ENCODE assay signal across 19 cellular contexts in genomic region chr1:17091252-17091651, GRCh38. TPM values are rescaled to one million over a fixed set of nuclear protein-coding genes. Genes with fewer than 3 reads are reported as not detected.
A peak's percentile ranks its signal among the peaks of the same experiment; 100 is the strongest.
DNase-seq lines count a peak whose midpoint lies in the region; FAIRE-seq and TF ChIP-seq lines count a peak whose summit lies in the region.
"Had no signal": no experiment of that assay in that cellular context is flagged by ENCODE, and none has a peak within 500 bp of the region (broad histone marks: within the 10 kb centered on the region; RNA-seq: fewer than 3 reads in every experiment).

No MANE protein-coding gene starts in this region.

- no peak overlapping the region for H4K5ac ChIP-seq in H1 (ENCODE audit: insufficient read length, low read depth, low read length)

- no peak overlapping the region for H3K4me2 ChIP-seq in H1 (ENCODE audit: insufficient read depth in 1 of 2, low read depth in 2 of 2, low read length in 2 of 2)

- H3K36me3 ChIP-seq in H1 (ENCODE audit: control insufficient read depth in 2 of 4, insufficient read depth in 4 of 4, low read length in 3 of 4), result no peaks in the 10 kb centered on the region
- no peaks in the 10 kb centered on the region for H3K36me3 ChIP-seq in ovary

- H3K18ac ChIP-seq in H1 (ENCODE audit: extremely low read depth, low read length), result no peak overlapping the region

- no peak overlapping the region for H3K23ac ChIP-seq in H1 (ENCODE audit: insufficient read length)

- POLR2A ChIA-PET in H1 (lab: Charles Lee; ENCODE audit: partially characterized antibody), result no interaction called here

- no peak overlapping the region for H2BK120ac ChIP-seq in H1 (replicated peaks; ENCODE audit: low read depth, low read length)

- no peak overlapping the region for H2BK12ac ChIP-seq in H1 (ENCODE audit: low read depth, low read length)

- H4K8ac ChIP-seq in H1 (ENCODE audit: extremely low read depth, insufficient read depth, low read length), result 0 out of 2 replicates have a peak overlapping the region, but pooled peaks have one; percentile 29

- intact Hi-C loops in ovary (cut with DNase I), result no loop called here

- H3K4me3 ChIP-seq in H1 (ENCODE audit: extremely low read depth in 1 of 4, insufficient read depth in 2 of 4, low read depth in 3 of 4, low read length in 4 of 4) (no peak overlapping the region), ovary (no peak overlapping the region)
- H3K4me3 ChIP-seq: BLaER1 treated with 17β-estradiol and CSF1 and Interleukin-3, amounts not matched to agents 10 nM and 100 nM; GM12878; GM23248 had no signal

- 95% methylated on average over 7 of the region's 7 CpGs; no CpG with 5 or more reads in 1 of the 2 experiments for WGBS in H1 (ENCODE audit: extremely low coverage in 1 of 2, insufficient coverage in 1 of 2, insufficient read length in 1 of 2, insufficient replicate concordance in 2 of 2, low coverage in 1 of 2, low lambda C conversion rate in 2 of 2, missing lambda C conversion rate in 1 of 2), 2 experiments
- WGBS in ovary, 3 donors, result 20 to 38% (median 22%) methylated on average over 7 of the region's 7 CpGs

- DNase-seq in H1 (ENCODE audit: low read depth in 1 of 2, low spot score in 2 of 2), result no peak
- DNase-seq in ovary, result peak; percentile 28 to 64 (median 49)
- no peak for DNase-seq in substantia nigra (lab: John Stamatoyannopoulos, UW)
- no peak for DNase-seq in NCI-H774 (lab: John Stamatoyannopoulos, UW)
- no peak for DNase-seq in NCI-H2227 treated with DMSO at 0.1 percent for 48 hours (lab: John Stamatoyannopoulos, UW)
- no peak for DNase-seq in UCSD-AML1 (lab: John Stamatoyannopoulos, UW; ENCODE audit: unreplicated experiment)
- no peak for DNase-seq in nephron progenitor cell
- DNase-seq: Calu3; CD8-positive, alpha-beta T cell; KBM-7; NCI-H1105; NCI-H2081; NCI-H510A; NCI-H748 treated with DMSO at 0.1 percent for 48 hours; Right ventricle myocardium superior had no signal

- no peaks in the 10 kb centered on the region for H3K4me1 ChIP-seq in H1 (replicated peaks in 1 of 4; ENCODE audit: control insufficient read depth in 3 of 4, insufficient read depth in 4 of 4, low read length in 3 of 4)
- H3K4me1 ChIP-seq in ovary (ENCODE audit: insufficient read depth), result peaks cover 9% of the 10 kb centered on the region

- H4K91ac ChIP-seq in H1 (replicated peaks; ENCODE audit: insufficient read length, low read length), result no peak overlapping the region

- peaks cover 0 to 1% of the 10 kb centered on the region in 2 experiments for H4K20me1 ChIP-seq in H1 (replicated peaks in 1 of 2; ENCODE audit: control insufficient read depth in 1 of 2, insufficient read depth in 2 of 2, low read length in 2 of 2)
- H4K20me1 ChIP-seq: BLaER1 treated with 17β-estradiol and CSF1 and Interleukin-3, amounts not matched to agents 10 nM and 100 nM had no signal

- peaks cover 20% of the 10 kb centered on the region for H3K4me1 Mint-ChIP-seq in nephron progenitor cell

- no peak overlapping the region for H3K27ac Mint-ChIP-seq in nephron progenitor cell
- H3K27ac Mint-ChIP-seq: CD8-positive, alpha-beta T cell had no signal

- TF ChIP-seq CTCF in H1 (IDR thresholded peaks at IDR 0.05; ENCODE audit: control extremely low read depth in 1 of 3, insufficient read depth in 1 of 3, low read depth in 1 of 3, low read length in 3 of 3) (no peak), ovary (IDR thresholded peaks at IDR 0.05) (no peak), nephron progenitor cell (IDR thresholded peaks at IDR 0.05) (no peak)

- H3K56ac ChIP-seq in H1 (replicated peaks; ENCODE audit: insufficient read length, low read depth, low read length), result no peak overlapping the region

- H3K79me1 ChIP-seq in H1 (ENCODE audit: low read depth, low read length), result no peaks in the 10 kb centered on the region

- H3K27me3 ChIP-seq in H1 (replicated peaks in 1 of 4; ENCODE audit: control insufficient read depth in 3 of 4, extremely low read depth in 1 of 4, insufficient read depth in 3 of 4, low read length in 3 of 4) (no peaks in the 10 kb centered on the region), ovary (no peaks in the 10 kb centered on the region)
- H3K27me3 ChIP-seq: BLaER1 treated with 17β-estradiol and CSF1 and Interleukin-3, amounts not matched to agents 10 nM and 100 nM had no signal

- H2BK20ac ChIP-seq in H1 (ENCODE audit: low read length), result no peak overlapping the region

- CTCF ChIA-PET in H1 (lab: Charles Lee; ENCODE audit: partially characterized antibody), result interaction anchor here (0.6 kb wide), 1 partner anchor 311 kb away, joined by 3 read pairs; no protein-coding TSS in a partner anchor

- no peak overlapping the region for H2BK15ac ChIP-seq in H1 (ENCODE audit: low read length)

- no peak for FAIRE-seq in H1 (lab: Jason Lieb, UNC)
- FAIRE-seq: GM12878 had no signal

- no peak for TF ChIP-seq RAD21 in H1 (IDR thresholded peaks at IDR 0.05 in 1 of 2, conservative IDR thresholded peaks at IDR 0.05 in 1 of 2; ENCODE audit: low read depth in 2 of 2, low read length in 2 of 2)

- peaks cover 20% of the 10 kb centered on the region for H3K27me3 Mint-ChIP-seq in nephron progenitor cell (ENCODE audit: low read depth, poor library complexity)

- H3K9ac ChIP-seq in H1 (replicated peaks in 1 of 4; ENCODE audit: extremely low read depth in 1 of 4, low read depth in 3 of 4, low read length in 3 of 4), result no peak overlapping the region
- H3K9ac ChIP-seq: BLaER1 treated with 17β-estradiol and CSF1 and Interleukin-3, amounts not matched to agents 10 nM and 100 nM; GM23248 had no signal

- no peak overlapping the region for H3K4ac ChIP-seq in H1 (replicated peaks; ENCODE audit: insufficient read length, low read depth, low read length)

- no peaks in the 10 kb centered on the region for H3K23me2 ChIP-seq in H1 (ENCODE audit: low read depth, low read length)

- H2AK5ac ChIP-seq in H1 (ENCODE audit: low read depth, low read length), result no peak overlapping the region

- H3K79me2 ChIP-seq in H1 (ENCODE audit: control insufficient read depth in 1 of 2, insufficient read depth in 2 of 2, low read length in 2 of 2), result no peaks in the 10 kb centered on the region

- no peak overlapping the region for H2BK5ac ChIP-seq in H1 (ENCODE audit: low read depth, low read length)

- peaks cover 8% of the 10 kb centered on the region for H3K9me3 Mint-ChIP-seq in nephron progenitor cell
- H3K9me3 Mint-ChIP-seq: CD8-positive, alpha-beta T cell had no signal

- TF ChIP-seq EP300 in H1 (IDR thresholded peaks at IDR 0.05; ENCODE audit: borderline replicate concordance in 1 of 2, low read depth in 2 of 2, low read length in 2 of 2) (no peak), ovary (IDR thresholded peaks at IDR 0.05) (no peak)

- H3K36me3 Mint-ChIP-seq in nephron progenitor cell (ENCODE audit: low read depth), result no peaks in the 10 kb centered on the region
- H3K36me3 Mint-ChIP-seq: CD8-positive, alpha-beta T cell had no signal

- H3K9me3 ChIP-seq in H1 (ENCODE audit: insufficient read depth in 2 of 2, low read depth in 1 of 2, low read length in 1 of 2), result no peaks in the 10 kb centered on the region
- no peaks in the 10 kb centered on the region for H3K9me3 ChIP-seq in ovary

- H3K27ac ChIP-seq in angular gyrus (ENCODE audit: low read depth, low read length) (peak overlapping the region; percentile 96), H1 (ENCODE audit: low read depth, low read length) (no peak overlapping the region), ovary (no peak overlapping the region), substantia nigra (ENCODE audit: low read depth, low read length, poor library complexity, severe bottlenecking) (peak overlapping the region; percentile 100)
- H3K27ac ChIP-seq: BLaER1 treated with 17β-estradiol and CSF1 and Interleukin-3, amounts not matched to agents 10 nM and 100 nM; GM23248 had no signal

- no peak overlapping the region for H3K4me3 Mint-ChIP-seq in nephron progenitor cell
- H3K4me3 Mint-ChIP-seq: CD8-positive, alpha-beta T cell had no signal

- TF ChIP-seq POLR2A in H1 (IDR thresholded peaks at IDR 0.05; ENCODE audit: control extremely low read depth in 1 of 2, low read depth in 2 of 2, low read length in 2 of 2) (no peak), ovary (IDR thresholded peaks at IDR 0.05) (no peak)

- H2AFZ ChIP-seq in H1 (ENCODE audit: low read length), result no peak overlapping the region
- H2AFZ ChIP-seq: GM23248 had no signal

- no peak overlapping the region for H3K14ac ChIP-seq in H1 (ENCODE audit: insufficient read length)

TF ChIP-seq in H1, 55 proteins besides CTCF, POLR2A, EP300 and RAD21:
- TF ChIP-seq TCF12 (IDR thresholded peaks at IDR 0.05; ENCODE audit: low read depth, low read length) (no peak), SIRT6 (IDR thresholded peaks at IDR 0.05; ENCODE audit: low read length) (no peak), RFX5 (IDR thresholded peaks at IDR 0.05; ENCODE audit: borderline replicate concordance, low read depth, low read length) (no peak), YY1 (IDR thresholded peaks at IDR 0.05; ENCODE audit: low read depth, low read length) (no peak), POU5F1 (IDR thresholded peaks at IDR 0.05; ENCODE audit: low read depth, low read length) (no peak), KDM5A (IDR thresholded peaks at IDR 0.05; ENCODE audit: low read length) (no peak), SRF (IDR thresholded peaks at IDR 0.05; ENCODE audit: low read depth, low read length) (no peak)

RNA-seq across cellular contexts. Expression of gene PADI2, which starts 28.0 kb away (rescaled TPM):
- 5.8 and 7.5 TPM in 2 replicates for total RNA-seq in H1 (2021; fragmentation: NEBNext Ultra II Directional; extraction: Animal tissue kit (Norgen Biotek cat#: 25700))
- polyA plus RNA-seq in H1 (2011; rRNA removed) (1.6 and 2.5 TPM in 2 replicates), ovary (1 to 10 TPM in 1 of 2 donors, under 1 TPM in 1; 0.07 to 1.2 TPM)
- 1.8 TPM for polyA plus RNA-seq in H1 (2011; cell fraction: cytosol; rRNA removed)
- 4.4 TPM for polyA plus RNA-seq in H1 (2011; cell fraction: nucleus; rRNA removed)
- polyA plus RNA-seq in H1 (2012, experiment 1 of 2), result 2.3 to 3.3 TPM (median 2.8 TPM) in 4 replicates
- polyA plus RNA-seq in H1 (2012, experiment 2 of 2), result 2.3 TPM
- 4.0 TPM for polyA plus RNA-seq in H1 (2013, experiment 1 of 2)
- polyA plus RNA-seq in H1 (2013, experiment 2 of 2), result 4.2 TPM
- polyA minus RNA-seq in H1 (2011; rRNA and poly(A)+ RNA removed), result 2.2 and 3.9 TPM in 2 replicates
- 2.1 TPM for polyA minus RNA-seq in H1 (2011; cell fraction: cytosol; rRNA and poly(A)+ RNA removed)
- polyA minus RNA-seq in H1 (2011; cell fraction: nucleus; rRNA and poly(A)+ RNA removed), result 2.8 TPM
- 1 to 10 TPM in 3 of 7 donors, under 1 TPM in 4; 0.18 to 5.2 (median 0.55) TPM for total RNA-seq in ovary
- total RNA-seq: CD8-positive, alpha-beta T cell had no signal

RNA-seq across cellular contexts. Expression of gene SDHB, which starts 37.4 kb away (rescaled TPM):
- total RNA-seq in H1 (2021; fragmentation: NEBNext Ultra II Directional; extraction: Animal tissue kit (Norgen Biotek cat#: 25700)), result 90.7 and 98.7 TPM in 2 replicates
- polyA plus RNA-seq in H1 (2011; rRNA removed), result 67.1 and 84.0 TPM in 2 replicates
- polyA plus RNA-seq in H1 (2011; cell fraction: cytosol; rRNA removed), result 94.6 TPM
- polyA plus RNA-seq in H1 (2011; cell fraction: nucleus; rRNA removed), result 57.2 TPM
- 73.0 to 88.0 TPM (median 79.9 TPM) in 4 replicates for polyA plus RNA-seq in H1 (2012, experiment 1 of 2)
- 65.6 TPM for polyA plus RNA-seq in H1 (2012, experiment 2 of 2)
- 100 TPM for polyA plus RNA-seq in H1 (2013, experiment 1 of 2)
- polyA plus RNA-seq in H1 (2013, experiment 2 of 2), result 91.9 TPM
- 121 and 172 TPM in 2 replicates for polyA minus RNA-seq in H1 (2011; rRNA and poly(A)+ RNA removed)
- polyA minus RNA-seq in H1 (2011; cell fraction: cytosol; rRNA and poly(A)+ RNA removed), result 41.2 TPM
- polyA minus RNA-seq in H1 (2011; cell fraction: nucleus; rRNA and poly(A)+ RNA removed), result 36.9 TPM
- total RNA-seq in ovary, result 10 to 100 TPM; 51.9 to 77.7 (median 56.5) TPM
- 100 to 1,000 TPM in 1 of 2 donors, 10 to 100 TPM in 1; 66.0 to 120 TPM for polyA plus RNA-seq in ovary

Comparison
In these comparisons a context has a peak if more than half of its experiments do, and no peak if none do; other contexts are left out.
1. H3K27ac ChIP-seq: peak in angular gyrus (single experiment) and substantia nigra (single experiment); none in H1 (single experiment) and ovary (0 of 2).
2. DNase-seq: peak in ovary (5 of 5); none in H1 (0 of 2), substantia nigra (0 of 49), NCI-H774 (single experiment), NCI-H2227 treated with DMSO at 0.1 percent for 48 hours (single experiment), UCSD-AML1 (single experiment) and nephron progenitor cell (single experiment).